Comparison of ENCODE assay signal across 9 cellular contexts in genomic region chr2:44087714-44088092, GRCh38.
DNase-seq lines count a peak whose midpoint lies in the region; ATAC-seq, FAIRE-seq and TF ChIP-seq lines count a peak whose summit lies in the region.
"Had no signal": no experiment of that assay in that cellular context is flagged by ENCODE, and none has a peak within 500 bp of the region (broad histone marks: within the 10 kb centered on the region; RNA-seq: fewer than 3 reads in every experiment).

No MANE protein-coding gene starts in this region.

- H3K4me1 ChIP-seq in K562 (replicated peaks in 1 of 2; ENCODE audit: control insufficient read depth in 2 of 2, insufficient read depth in 2 of 2, low read length in 2 of 2) (peaks cover 3 to 5% of the 10 kb centered on the region in 2 experiments; a peak in 2 of 5 replicates), mesodermal cell (ENCODE audit: control insufficient read depth, insufficient read depth, low read length, poor library complexity, severe bottlenecking) (peaks cover 14% of the 10 kb centered on the region), thyroid gland (peaks cover 0 to 16% of the 10 kb centered on the region in 2 donors)

- H3K4me1 Mint-ChIP-seq in activated T-cell treated with anti-CD3 and anti-CD28 coated beads, Interleukin-2, amount 50 U/mL, for 24 hours (ENCODE audit: low read depth), result peaks cover 25% of the 10 kb centered on the region

- H3K4me3 ChIP-seq in K562, result peak overlapping the region; percentile 28; the same call in 1 of the 2 replicates
- peak overlapping the region; percentile 12 for H3K4me3 ChIP-seq in mesodermal cell (ENCODE audit: extremely low read depth, insufficient read depth, low read length, poor library complexity, severe bottlenecking)
- peak overlapping the region in 1 of 3 donors; percentile 26 for H3K4me3 ChIP-seq in thyroid gland (replicated peaks in 1 of 3)

- peak overlapping the region; percentile 72 for H3K4me3 Mint-ChIP-seq in activated T-cell treated with anti-CD3 and anti-CD28 coated beads, Interleukin-2, amount 50 U/mL, for 24 hours

- no TSS peak for BruUV-seq in K562 (replicated peaks; lab: Mats Ljungman, UMichigan)

- no peaks in the 10 kb centered on the region for H3K79me2 ChIP-seq in K562 (ENCODE audit: control insufficient read depth, insufficient read depth, low read length)

- H3K9me3 Mint-ChIP-seq in activated T-cell treated with anti-CD3 and anti-CD28 coated beads, Interleukin-2, amount 50 U/mL, for 24 hours, result no peaks in the 10 kb centered on the region

- no peak for DNase-seq in activated T-cell treated with anti-CD3 and anti-CD28 coated beads, Interleukin-2, amount 50 U/mL, for 24 hours
- no peak for DNase-seq in activated T-cell treated with anti-CD3 and anti-CD28 coated beads, Interleukin-2, amount 50 U/mL, for 1 hour
- DNase-seq in K562 (ENCODE audit: extremely low read depth in 1 of 4, low spot score in 3 of 4) (no peak), thyroid gland (no peak), posterior cingulate gyrus (no peak)

- peak overlapping the region; percentile 84 for H3K27ac Mint-ChIP-seq in activated T-cell treated with anti-CD3 and anti-CD28 coated beads, Interleukin-2, amount 50 U/mL, for 24 hours

- H3K36me3 ChIP-seq in K562 (ENCODE audit: control insufficient read depth, insufficient read depth, low read length) (no peaks in the 10 kb centered on the region), mesodermal cell (ENCODE audit: control insufficient read depth, insufficient read depth, low read length) (no peaks in the 10 kb centered on the region), thyroid gland (no peaks in the 10 kb centered on the region)
- H3K36me3 ChIP-seq: left lung had no signal

- TF ChIP-seq RAD21 in K562 (CRISPR knock-in tag; conservative IDR thresholded peaks at IDR 0.05 in 1 of 2, IDR thresholded peaks at IDR 0.05 in 1 of 2), result no peak

- no peaks in the 10 kb centered on the region for H3K9me3 ChIP-seq in K562 (replicated peaks; ENCODE audit: control insufficient read depth, insufficient read depth, low read depth, low read length)
- H3K9me3 ChIP-seq in mesodermal cell (ENCODE audit: control insufficient read depth, low read length), result no peaks in the 10 kb centered on the region
- no peaks in the 10 kb centered on the region for H3K9me3 ChIP-seq in thyroid gland
- H3K9me3 ChIP-seq: left lung had no signal

- TF ChIP-seq POLR2A in K562 (conservative IDR thresholded peaks at IDR 0.05) (no peak), thyroid gland (IDR thresholded peaks at IDR 0.05) (no peak)

- no peak for ATAC-seq in K562
- no peak for ATAC-seq in HG02623 (IDR thresholded peaks at IDR 0.05; ENCODE audit: unreplicated experiment)
- ATAC-seq in HG02642 (IDR thresholded peaks at IDR 0.05; ENCODE audit: poor library complexity, unreplicated experiment), result no peak

- H3K27me3 ChIP-seq in K562 (ENCODE audit: control insufficient read depth in 2 of 2, insufficient read depth in 2 of 2, low read length in 2 of 2) (peaks cover 10 to 12% of the 10 kb centered on the region in 2 experiments; a peak in 4 of 5 replicates), thyroid gland (no peaks in the 10 kb centered on the region)
- H3K27me3 ChIP-seq: left lung had no signal

- peak overlapping the region; percentile 82 for H3K4me2 ChIP-seq in K562 (ENCODE audit: insufficient read depth, low read length)

- H3K27me3 Mint-ChIP-seq in activated T-cell treated with anti-CD3 and anti-CD28 coated beads, Interleukin-2, amount 50 U/mL, for 24 hours, result no peaks in the 10 kb centered on the region

- TF ChIP-seq CTCF in K562 (IDR thresholded peaks at IDR 0.05 in 2 of 3, conservative IDR thresholded peaks at IDR 0.05 in 1 of 3; ENCODE audit: insufficient read depth in 2 of 3, low read depth in 1 of 3, low read length in 3 of 3), result no peak
- no peak for TF ChIP-seq CTCF in thyroid gland (IDR thresholded peaks at IDR 0.05)

- H3K9ac ChIP-seq in K562 (ENCODE audit: insufficient read depth in 1 of 2, low read depth in 2 of 2, low read length in 2 of 2), result peak overlapping the region; percentile 29 to 85; a peak in 2 of 4 replicates

- CTCF ChIA-PET in K562 (lab: Yijun Ruan, JAX; ENCODE audit: low intra/inter-chr PET ratio), result interaction anchor here (0.8 to 1.5 kb wide), 2 partner anchors 203 to 208 kb away, joined by 3 to 13 read pairs; no protein-coding TSS in a partner anchor

- no peak for TF ChIP-seq EP300 in K562 (IDR thresholded peaks at IDR 0.05; ENCODE audit: low read length)

- POLR2A ChIA-PET in K562 (lab: Yijun Ruan, JAX), result interaction anchor here (0.8 to 1.3 kb wide), 2 partner anchors 79 to 84 kb away, joined by 3 to 4 read pairs; no protein-coding TSS in a partner anchor

- WGBS in K562 (ENCODE audit: insufficient coverage, low coverage, missing lambda C conversion rate), result 0% methylated on average over 4 of the region's 4 CpGs
- 58 to 61% methylated on average over 4 of the region's 4 CpGs for WGBS in mesodermal cell (ENCODE audit: insufficient coverage in 2 of 2), 2 experiments
- 60 to 69% methylated on average over 4 of the region's 4 CpGs for WGBS in thyroid gland, 2 donors

- FAIRE-seq in K562 (lab: Jason Lieb, UNC), result no peak

- H3K9me1 ChIP-seq in K562 (ENCODE audit: control insufficient read depth, insufficient read depth, low read length), result no peaks in the 10 kb centered on the region

- intact Hi-C loops in K562 (cut with micrococcal nuclease) (loop anchor here (1.0 to 5.0 kb wide), 3 partner anchors 43 to 204 kb away; no protein-coding TSS in a partner anchor), thyroid gland (cut with DNase I) (no loop called here), posterior cingulate gyrus (cut with DNase I) (loop anchor here (1.0 to 5.0 kb wide), 5 partner anchors 73 to 390 kb away; partner anchors contain the start of genes CAMKMT and PREPL)

- in situ Hi-C loops in K562 (cut with MboI), result no loop called here

- H4K20me1 ChIP-seq in K562 (replicated peaks; ENCODE audit: control insufficient read depth, insufficient read depth, low read length), result no peaks in the 10 kb centered on the region

- H3K36me3 Mint-ChIP-seq in activated T-cell treated with anti-CD3 and anti-CD28 coated beads, Interleukin-2, amount 50 U/mL, for 24 hours (ENCODE audit: low read depth), result no peaks in the 10 kb centered on the region

- H2AFZ ChIP-seq in K562 (ENCODE audit: low read depth, low read length), result peak overlapping the region; percentile 81

- H3K27ac ChIP-seq in K562 (ENCODE audit: extremely low read depth, low read depth, low read length) (no peak overlapping the region), mesodermal cell (ENCODE audit: low read depth, low read length, severe bottlenecking) (peak overlapping the region; percentile 4), thyroid gland (peak overlapping the region; percentile 14 to 62 (median 60))
- H3K27ac ChIP-seq: left lung had no signal

TF ChIP-seq in K562, 482 proteins besides CTCF, POLR2A, EP300 and RAD21:
- TF ChIP-seq ZBTB7A (IDR thresholded peaks at IDR 0.05; ENCODE audit: borderline replicate concordance, control insufficient read depth, low read depth, low read length), result no peak
- TF ChIP-seq, protein P1, sequence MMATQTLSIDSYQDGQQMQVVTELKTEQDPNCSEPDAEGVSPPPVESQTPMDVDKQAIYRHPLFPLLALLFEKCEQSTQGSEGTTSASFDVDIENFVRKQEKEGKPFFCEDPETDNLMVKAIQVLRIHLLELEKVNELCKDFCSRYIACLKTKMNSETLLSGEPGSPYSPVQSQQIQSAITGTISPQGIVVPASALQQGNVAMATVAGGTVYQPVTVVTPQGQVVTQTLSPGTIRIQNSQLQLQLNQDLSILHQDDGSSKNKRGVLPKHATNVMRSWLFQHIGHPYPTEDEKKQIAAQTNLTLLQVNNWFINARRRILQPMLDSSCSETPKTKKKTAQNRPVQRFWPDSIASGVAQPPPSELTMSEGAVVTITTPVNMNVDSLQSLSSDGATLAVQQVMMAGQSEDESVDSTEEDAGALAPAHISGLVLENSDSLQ (IDR thresholded peaks at IDR 0.05), result peak; percentile 30; the same call in 1 of the 2 replicates
- TF ChIP-seq ZFX (CRISPR knock-in tag; IDR thresholded peaks at IDR 0.05), result 0 out of 2 replicates have a peak, but pooled peaks have one; percentile 4
- TF ChIP-seq MEIS2 (IDR thresholded peaks at IDR 0.05; ENCODE audit: partially characterized antibody), result peak; percentile 48
- no peak for TF ChIP-seq PBX2 (CRISPR knock-in tag; IDR thresholded peaks at IDR 0.05; ENCODE audit: low read depth)
- 0 out of 2 replicates have a peak, but pooled peaks have one; percentile 22 for TF ChIP-seq PBX2 (tag; conservative IDR thresholded peaks at IDR 0.05; ENCODE audit: low read depth)
- TF ChIP-seq STAG1 (CRISPR knock-in tag; IDR thresholded peaks at IDR 0.05; ENCODE audit: borderline replicate concordance), result 0 out of 2 replicates have a peak, but pooled peaks have one; percentile 8
- no peak for TF ChIP-seq MTA3 (IDR thresholded peaks at IDR 0.05; ENCODE audit: borderline replicate concordance)
